Comparison of ENCODE assay signal across 24 cellular contexts in genomic region chr16:81733295-81733694, GRCh38.
"Had no signal": no experiment of that assay in that cellular context is flagged by ENCODE, and none has a peak within 500 bp of the region (broad histone marks: within the 10 kb centered on the region; RNA-seq: fewer than 3 reads in every experiment).

No MANE protein-coding gene starts in this region.

- FAIRE-seq: RCC 7860 had no signal

- DNase-seq: KBM-7, MV-4-11, NCI-H1048, NCI-H1105, NCI-H1417, NCI-H1436 treated with DMSO at 0.1 percent for 48 hours, NCI-H1694, NCI-H187 treated with DMSO at 0.1 percent for 48 hours, NCI-H2029 treated with DMSO at 0.1 percent for 48 hours, NCI-H2107, NCI-H2171, NCI-H226, NCI-H446, NCI-H510A, NCI-H524 treated with DMSO at 0.1 percent for 48 hours, NCI-H69, NCI-H774, Right ventricle myocardium superior, RPMI8226, SIG-M5 had no signal

- H3K36me3 Mint-ChIP-seq: IgD-negative memory B cell had no signal

- H3K27ac Mint-ChIP-seq: IgD-negative memory B cell had no signal

- H3K9me3 Mint-ChIP-seq: IgD-negative memory B cell had no signal

- H3K36me3 ChIP-seq: SJSA1 had no signal

- H3K27me3 ChIP-seq: SJSA1 had no signal

- H3K9me3 ChIP-seq: SJSA1 had no signal

- H3K4me3 ChIP-seq: SJSA1, SK-N-MC had no signal

- H3K27ac ChIP-seq: SJSA1, SK-N-MC had no signal

- H3K27me3 Mint-ChIP-seq: IgD-negative memory B cell had no signal
